ENCODE assay signal across 10 cellular contexts in genomic region chr12:117580718-117581062, GRCh38.
DNase-seq lines count a peak whose midpoint lies in the region; ATAC-seq and TF ChIP-seq lines count a peak whose summit lies in the region.
"Had no signal": no experiment of that assay in that cellular context is flagged by ENCODE, and none has a peak within 500 bp of the region (broad histone marks: within the 10 kb centered on the region; RNA-seq: fewer than 3 reads in every experiment).

No MANE protein-coding gene starts in this region.

- peak; percentile 24 for DNase-seq in D341Med (ENCODE audit: low spot score)
- DNase-seq in SW480 (ENCODE audit: low spot score), result peak; percentile 79
- DNase-seq in lower leg skin (ENCODE audit: low spot score in 2 of 2), result peak; percentile 22 to 86
- no peak for DNase-seq in retina
- DNase-seq in NCI-H526 treated with DMSO at 0.1 percent for 48 hours (lab: John Stamatoyannopoulos, UW), result no peak
- DNase-seq in activated CD4-positive, CD25-positive, alpha-beta regulatory T cell treated with anti-CD3 and anti-CD28 coated beads, Interleukin-2, amount 50 U/mL, for 72 hours, result no peak
- DNase-seq: T-helper 1 cell had no signal

- TF ChIP-seq POLR2A in lower leg skin (IDR thresholded peaks at IDR 0.05), result no peak

- intact Hi-C loops in lower leg skin (cut with DNase I; ENCODE audit: low total_unique reads), result loop anchor here (10.0 kb wide), 2 partner anchors 346 to 746 kb away; no protein-coding TSS in a partner anchor

- no peak for TF ChIP-seq CTCF in lower leg skin (IDR thresholded peaks at IDR 0.05)

- no peak overlapping the region for H3K4me3 ChIP-seq in lower leg skin (ENCODE audit: low read depth, poor library complexity, severe bottlenecking)

- peak; percentile 55 for ATAC-seq in GM21529 (IDR thresholded peaks at IDR 0.05; ENCODE audit: unreplicated experiment)
- ATAC-seq in HG02884 (IDR thresholded peaks at IDR 0.05; ENCODE audit: unreplicated experiment), result no peak
- ATAC-seq: stimulated activated memory B cell treated with anti-CD40 and anti-IgM and Interleukin-4, amounts not matched to agents 10 μg/mL and 1 μg/mL and 100 μg/mL, for 72 hours had no signal

- 7 to 18% methylated on average over 8 of the region's 8 CpGs for WGBS in lower leg skin, 2 donors

Comparison
In these comparisons a context has a peak if more than half of its experiments do, and no peak if none do; other contexts are left out.
1. DNase-seq: peak in D341Med (single experiment), SW480 (single experiment) and lower leg skin (2 of 2); none in retina (single experiment), NCI-H526 treated with DMSO at 0.1 percent for 48 hours (single experiment) and activated CD4-positive, CD25-positive, alpha-beta regulatory T cell treated with anti-CD3 and anti-CD28 coated beads, Interleukin-2, amount 50 U/mL, for 72 hours (single experiment).